In genomic region chr15:48569591-48570302, GRCh38 we compare ENCODE assay signal across 16 cellular contexts.
"Had no signal": no experiment of that assay in that cellular context is flagged by ENCODE, and none has a peak within 500 bp of the region (broad histone marks: within the 10 kb centered on the region; RNA-seq: fewer than 3 reads in every experiment).

No MANE protein-coding gene starts in this region.

- H3K36me3 Mint-ChIP-seq: activated naive CD8-positive, alpha-beta T cell treated with anti-CD3 and anti-CD28 coated beads, Interleukin-2, amount 10 ng/mL, durations not matched to agents 7 days and 5 days; natural killer cell treated with Interleukin-12 subunit alpha and Interleukin-12 subunit beta and Interleukin-15 and Interleukin-18, amount 100 ng/mL, for 72 hours; stimulated activated naive B cell treated with anti-CD40 and anti-IgM and Interleukin-4, amounts not matched to agents 10 μg/mL and 1 μg/mL and 100 μg/mL, for 72 hours had no signal

- H3K27ac ChIP-seq: lower lobe of right lung, neutrophil, sigmoid colon, thoracic aorta had no signal

- ATAC-seq: activated CD8-positive, alpha-beta T cell treated with anti-CD3 and anti-CD28 coated beads for 36 hours; effector memory CD8-positive, alpha-beta T cell; lower lobe of right lung; natural killer cell treated with Interleukin-12 subunit alpha and Interleukin-12 subunit beta and Interleukin-15 and Interleukin-18, amount 100 ng/mL, for 72 hours; stimulated activated naive B cell treated with anti-CD40 and anti-IgM and Interleukin-4, amounts not matched to agents 10 μg/mL and 1 μg/mL and 100 μg/mL, for 72 hours had no signal

- H3K9me3 Mint-ChIP-seq: activated CD8-positive, alpha-beta T cell treated with anti-CD3 and anti-CD28 coated beads for 36 hours; activated naive CD8-positive, alpha-beta T cell treated with anti-CD3 and anti-CD28 coated beads, Interleukin-2, amount 10 ng/mL, durations not matched to agents 7 days and 5 days; activated T-helper 2 cell treated with anti-CD3 and anti-CD28 coated beads, Interferon-gamma antibody, Interleukin-2, Interleukin-4, amounts not matched to agents 10 μg/mL and 5 μg/mL and 100 μg/mL, durations not matched to agents 14 hours and 24 hours and 36 hours; effector memory CD8-positive, alpha-beta T cell; stimulated activated naive B cell treated with anti-CD40 and anti-IgM and Interleukin-4, amounts not matched to agents 10 μg/mL and 1 μg/mL and 100 μg/mL, for 72 hours had no signal

- H3K36me3 ChIP-seq: lower lobe of right lung, neutrophil, sigmoid colon had no signal

- H3K27ac Mint-ChIP-seq: activated CD8-positive, alpha-beta T cell treated with anti-CD3 and anti-CD28 coated beads for 36 hours; activated naive CD8-positive, alpha-beta T cell treated with anti-CD3 and anti-CD28 coated beads, Interleukin-2, amount 10 ng/mL, durations not matched to agents 7 days and 5 days; activated T-helper 2 cell treated with anti-CD3 and anti-CD28 coated beads, Interferon-gamma antibody, Interleukin-2, Interleukin-4, amounts not matched to agents 10 μg/mL and 5 μg/mL and 100 μg/mL, durations not matched to agents 14 hours and 24 hours and 36 hours; effector memory CD8-positive, alpha-beta T cell; natural killer cell treated with Interleukin-12 subunit alpha and Interleukin-12 subunit beta and Interleukin-15 and Interleukin-18, amount 100 ng/mL, for 72 hours; stimulated activated naive B cell treated with anti-CD40 and anti-IgM and Interleukin-4, amounts not matched to agents 10 μg/mL and 1 μg/mL and 100 μg/mL, for 72 hours had no signal

- H3K27me3 ChIP-seq: neutrophil, sigmoid colon had no signal

- H3K9me3 ChIP-seq: lower lobe of right lung, neutrophil, sigmoid colon, thoracic aorta had no signal

- H3K4me3 ChIP-seq: lower lobe of right lung, sigmoid colon, thoracic aorta had no signal

- H3K4me3 Mint-ChIP-seq: activated CD8-positive, alpha-beta T cell treated with anti-CD3 and anti-CD28 coated beads for 36 hours; activated naive CD8-positive, alpha-beta T cell treated with anti-CD3 and anti-CD28 coated beads, Interleukin-2, amount 10 ng/mL, durations not matched to agents 7 days and 5 days; effector memory CD8-positive, alpha-beta T cell; natural killer cell treated with Interleukin-12 subunit alpha and Interleukin-12 subunit beta and Interleukin-15 and Interleukin-18, amount 100 ng/mL, for 72 hours; stimulated activated naive B cell treated with anti-CD40 and anti-IgM and Interleukin-4, amounts not matched to agents 10 μg/mL and 1 μg/mL and 100 μg/mL, for 72 hours had no signal

- H3K27me3 Mint-ChIP-seq: activated CD8-positive, alpha-beta T cell treated with anti-CD3 and anti-CD28 coated beads for 36 hours; stimulated activated naive B cell treated with anti-CD40 and anti-IgM and Interleukin-4, amounts not matched to agents 10 μg/mL and 1 μg/mL and 100 μg/mL, for 72 hours had no signal

- DNase-seq: activated CD4-positive, alpha-beta T cell treated with anti-CD3 and anti-CD28 coated beads for 48 hours; activated CD4-positive, CD25-positive, alpha-beta regulatory T cell; activated CD8-positive, alpha-beta T cell treated with anti-CD3 and anti-CD28 coated beads for 36 hours; activated naive CD4-positive, alpha-beta T cell treated with Interleukin-2 at 50 U/mL for 16 hours; activated naive CD8-positive, alpha-beta T cell treated with anti-CD3 and anti-CD28 coated beads, Interleukin-2, amount 10 ng/mL, durations not matched to agents 7 days and 5 days; activated T-cell treated with anti-CD3 and anti-CD28 coated beads, Interleukin-2, amount 50 U/mL, for 1 hour; effector memory CD8-positive, alpha-beta T cell; lower lobe of right lung; sigmoid colon; stimulated activated naive B cell treated with anti-CD40 and anti-IgM and Interleukin-4, amounts not matched to agents 10 μg/mL and 1 μg/mL and 100 μg/mL, for 72 hours; T-helper 9 cell had no signal

- H3K4me1 Mint-ChIP-seq: activated naive CD8-positive, alpha-beta T cell treated with anti-CD3 and anti-CD28 coated beads, Interleukin-2, amount 10 ng/mL, durations not matched to agents 7 days and 5 days; stimulated activated naive B cell treated with anti-CD40 and anti-IgM and Interleukin-4, amounts not matched to agents 10 μg/mL and 1 μg/mL and 100 μg/mL, for 72 hours had no signal

- FAIRE-seq: keratinocyte had no signal
